In the genomic region with DNA sequence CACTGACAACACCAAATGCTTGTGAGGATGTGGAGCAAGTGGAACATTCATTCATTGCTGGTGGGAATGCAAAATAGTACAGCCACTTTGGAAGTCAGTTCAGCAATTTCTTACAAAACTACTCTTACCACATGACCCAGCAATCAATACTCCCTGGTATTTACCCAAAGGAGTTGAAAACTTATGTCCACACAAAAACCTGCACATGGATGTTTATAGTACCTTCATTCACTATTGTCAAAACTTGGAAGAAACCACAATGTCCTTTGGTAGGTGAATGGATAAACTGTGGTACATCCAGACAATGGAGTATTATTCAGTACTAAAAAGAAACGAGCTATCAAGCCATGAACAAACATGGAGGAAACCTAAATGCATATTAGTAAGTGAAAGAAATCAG, we compare ENCODE assay signal across 25 cellular contexts.
"Had no signal": no experiment of that assay in that cellular context is flagged by ENCODE, and none has a peak within 500 bp of the region (broad histone marks: within the 10 kb centered on the region; RNA-seq: fewer than 3 reads in every experiment).

No MANE protein-coding gene starts in this region.

- ATAC-seq: activated naive CD4-positive, alpha-beta T cell treated with anti-CD3 and anti-CD28 coated beads, Interleukin-2, amount 50 U/mL, for 72 hours; gastrocnemius medialis; left ventricle myocardium superior; pancreas; psoas muscle; stimulated activated naive CD8-positive, alpha-beta T cell treated with anti-CD3 and anti-CD28 coated beads, Interleukin-15, Interleukin-2, amounts not matched to agents 100 U/mL and 50 U/mL, for 24 hours had no signal

- H3K36me3 ChIP-seq: gastrocnemius medialis, pancreas, right atrium auricular region, suprapubic skin, uterus had no signal

- H3K27ac ChIP-seq: coronary artery, esophagus squamous epithelium, gastrocnemius medialis, pancreas, psoas muscle, right atrium auricular region, spleen, suprapubic skin, tibial nerve, uterus had no signal

- H3K4me3 Mint-ChIP-seq: activated B cell treated with CpG ODN at 0.5 μM for 24 hours, endodermal cell, nephron progenitor cell had no signal

- H3K9me3 Mint-ChIP-seq: activated B cell treated with CpG ODN at 0.5 μM for 24 hours; activated naive CD4-positive, alpha-beta T cell treated with anti-CD3 and anti-CD28 coated beads, Interleukin-2, amount 50 U/mL, for 72 hours had no signal

- H3K27me3 ChIP-seq: esophagus squamous epithelium, gastrocnemius medialis, right atrium auricular region, spleen, suprapubic skin, tibial nerve, uterus had no signal

- H3K27me3 Mint-ChIP-seq: activated B cell treated with CpG ODN at 0.5 μM for 24 hours had no signal

- DNase-seq: activated B cell treated with CpG ODN at 0.5 μM for 24 hours; activated CD4-positive, alpha-beta T cell treated with anti-CD3 and anti-CD28 coated beads for 48 hours; activated CD8-positive, alpha-beta memory T cell treated with anti-CD3 and anti-CD28 coated beads for 24 hours; activated CD8-positive, alpha-beta memory T cell treated with anti-CD3 and anti-CD28 coated beads, Interleukin-2, amount 50 U/mL, for 4 hours; activated gamma-delta T cell; amniotic stem cell; cerebellar nuclear complex; endodermal cell; esophagus squamous epithelium; gastrocnemius medialis; hippocampal formation; left ventricle myocardium superior; nephron progenitor cell; pancreas; psoas muscle; spleen; stimulated activated CD4-positive, alpha-beta T cell treated with anti-CD3 and anti-CD28 coated beads, Interleukin-4, amount 100 ng/mL, for 24 hours; stimulated activated naive CD8-positive, alpha-beta T cell treated with anti-CD3 and anti-CD28 coated beads, Interleukin-15, Interleukin-2, amounts not matched to agents 100 U/mL and 50 U/mL, for 24 hours; T1000; uterus had no signal

- H3K27ac Mint-ChIP-seq: activated B cell treated with CpG ODN at 0.5 μM for 24 hours; activated naive CD4-positive, alpha-beta T cell treated with anti-CD3 and anti-CD28 coated beads, Interleukin-2, amount 50 U/mL, for 72 hours; endodermal cell; nephron progenitor cell had no signal

- H3K4me1 Mint-ChIP-seq: endodermal cell, nephron progenitor cell had no signal

- H3K4me3 ChIP-seq: coronary artery, esophagus squamous epithelium, gastrocnemius medialis, pancreas, psoas muscle, right atrium auricular region, spleen, suprapubic skin, tibial nerve, uterus had no signal

- H3K4me1 ChIP-seq: psoas muscle, right atrium auricular region, suprapubic skin, uterus had no signal

- H3K9me3 ChIP-seq: esophagus squamous epithelium, gastrocnemius medialis, pancreas, psoas muscle, right atrium auricular region, spleen, suprapubic skin, tibial nerve, uterus had no signal
